28 cellular contexts compared by ENCODE assay signal in the genomic region with DNA sequence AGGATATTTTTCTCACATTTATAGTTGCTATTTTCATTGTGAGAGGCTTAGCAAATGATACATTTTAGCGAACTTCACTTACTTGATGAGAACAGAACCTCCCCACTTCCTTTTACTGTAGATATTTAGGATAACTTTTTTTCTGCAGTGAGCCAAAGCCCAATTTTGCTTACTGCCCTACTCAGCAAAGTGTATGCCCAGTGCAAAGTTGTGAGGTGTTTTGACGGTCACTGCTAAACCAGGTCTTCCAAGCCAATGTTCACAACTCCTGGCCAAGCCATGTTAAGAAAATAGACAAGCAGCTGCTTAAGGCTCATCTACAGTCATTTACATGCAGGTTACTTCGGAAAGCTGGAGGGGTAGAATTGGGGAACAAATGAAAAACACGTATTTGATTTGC.
"Had no signal": no experiment of that assay in that cellular context is flagged by ENCODE, and none has a peak within 500 bp of the region (broad histone marks: within the 10 kb centered on the region; RNA-seq: fewer than 3 reads in every experiment).

No MANE protein-coding gene starts in this region.

- H3K36me3 Mint-ChIP-seq: stimulated activated effector memory CD8-positive, alpha-beta T cell treated with anti-CD3 and anti-CD28 coated beads, Interleukin-12 subunit alpha, Interleukin-12 subunit beta, amount 100 ng/mL, for 72 hours; stimulated activated memory B cell treated with anti-CD40 and anti-IgM and Interleukin-4, amounts not matched to agents 10 μg/mL and 1 μg/mL and 100 μg/mL, for 72 hours; stimulated activated naive B cell treated with anti-CD40 and anti-IgM and Interleukin-4, amounts not matched to agents 10 μg/mL and 1 μg/mL and 100 μg/mL, for 72 hours; type B pancreatic cell had no signal

- DNase-seq: stimulated activated CD4-positive, alpha-beta T cell treated with anti-CD3 and anti-CD28 coated beads, Interleukin-2, amount 100 ng/mL, for 48 hours; stimulated activated CD4-positive, alpha-beta T cell treated with anti-CD3 and anti-CD28 coated beads, Interleukin-4, amount 100 ng/mL, for 1 hour; stimulated activated CD4-positive, alpha-beta T cell treated with anti-CD3 and anti-CD28 coated beads, Interleukin-4, amount 100 ng/mL, for 24 hours; stimulated activated CD4-positive, alpha-beta T cell treated with anti-CD3 and anti-CD28 coated beads, Interleukin-4, amount 100 ng/mL, for 4 hours; stimulated activated CD8-positive, alpha-beta memory T cell treated with anti-CD3 and anti-CD28 coated beads, Interleukin-4, amount 100 ng/mL, for 48 hours; stimulated activated naive B cell treated with anti-CD40 and anti-IgM and Interleukin-4, amounts not matched to agents 10 μg/mL and 1 μg/mL and 100 μg/mL, for 72 hours; stimulated activated naive CD4-positive, alpha-beta T cell; stimulated activated naive CD4-positive, alpha-beta T cell treated with Interleukin-2 at 50 U/mL for 16 hours; stimulated activated naive CD8-positive, alpha-beta T cell treated with anti-CD3 and anti-CD28 coated beads, Interleukin-15, amount 100 ng/mL, for 72 hours; stimulated activated naive CD8-positive, alpha-beta T cell treated with anti-CD3 and anti-CD28 coated beads, Interleukin-15, Interleukin-2, amounts not matched to agents 100 U/mL and 50 U/mL, for 24 hours; stomach; substantia nigra; testis; thyroid gland; tibial artery; transverse colon; trophoblast cell; upper lobe of right lung; uterus had no signal

- H3K27me3 Mint-ChIP-seq: stimulated activated naive B cell treated with anti-CD40 and anti-IgM and Interleukin-4, amounts not matched to agents 10 μg/mL and 1 μg/mL and 100 μg/mL, for 72 hours; stimulated activated naive CD8-positive, alpha-beta T cell treated with anti-CD3 and anti-CD28 coated beads, Interleukin-15, amount 100 ng/mL, for 72 hours; type B pancreatic cell had no signal

- H3K27ac Mint-ChIP-seq: stimulated activated effector memory CD8-positive, alpha-beta T cell treated with anti-CD3 and anti-CD28 coated beads, Interleukin-12 subunit alpha, Interleukin-12 subunit beta, amount 100 ng/mL, for 72 hours; stimulated activated memory B cell treated with anti-CD40 and anti-IgM and Interleukin-4, amounts not matched to agents 10 μg/mL and 1 μg/mL and 100 μg/mL, for 72 hours; stimulated activated naive B cell treated with anti-CD40 and anti-IgM and Interleukin-4, amounts not matched to agents 10 μg/mL and 1 μg/mL and 100 μg/mL, for 72 hours; stimulated activated naive CD8-positive, alpha-beta T cell treated with anti-CD3 and anti-CD28 coated beads, Interleukin-15, amount 100 ng/mL, for 72 hours; stimulated activated naive CD8-positive, alpha-beta T cell treated with anti-CD3 and anti-CD28 coated beads, Interleukin-15, Interleukin-2, amounts not matched to agents 100 ng/mL and 50 ng/mL, for 24 hours; type B pancreatic cell had no signal

- H3K9me3 ChIP-seq: stomach, suprapubic skin, testis, thoracic aorta, thyroid gland, tibial artery, tibial nerve, transverse colon, upper lobe of right lung, uterus, vagina had no signal

- H3K4me1 Mint-ChIP-seq: stimulated activated effector memory CD8-positive, alpha-beta T cell treated with anti-CD3 and anti-CD28 coated beads, Interleukin-12 subunit alpha, Interleukin-12 subunit beta, amount 100 ng/mL, for 72 hours; stimulated activated memory B cell treated with anti-CD40 and anti-IgM and Interleukin-4, amounts not matched to agents 10 μg/mL and 1 μg/mL and 100 μg/mL, for 72 hours; stimulated activated naive B cell treated with anti-CD40 and anti-IgM and Interleukin-4, amounts not matched to agents 10 μg/mL and 1 μg/mL and 100 μg/mL, for 72 hours; stimulated activated naive CD8-positive, alpha-beta T cell treated with anti-CD3 and anti-CD28 coated beads, Interleukin-15, amount 100 ng/mL, for 72 hours had no signal

- H3K27me3 ChIP-seq: stomach, suprapubic skin, testis, thyroid gland, tibial artery, tibial nerve, transverse colon, upper lobe of right lung, uterus, vagina had no signal

- H3K9me3 Mint-ChIP-seq: stimulated activated effector memory CD8-positive, alpha-beta T cell treated with anti-CD3 and anti-CD28 coated beads, Interleukin-12 subunit alpha, Interleukin-12 subunit beta, amount 100 ng/mL, for 72 hours; stimulated activated memory B cell treated with anti-CD40 and anti-IgM and Interleukin-4, amounts not matched to agents 10 μg/mL and 1 μg/mL and 100 μg/mL, for 72 hours; stimulated activated naive B cell treated with anti-CD40 and anti-IgM and Interleukin-4, amounts not matched to agents 10 μg/mL and 1 μg/mL and 100 μg/mL, for 72 hours; stimulated activated naive CD8-positive, alpha-beta T cell treated with anti-CD3 and anti-CD28 coated beads, Interleukin-15, amount 100 ng/mL, for 72 hours; stimulated activated naive CD8-positive, alpha-beta T cell treated with anti-CD3 and anti-CD28 coated beads, Interleukin-15, Interleukin-2, amounts not matched to agents 100 ng/mL and 50 ng/mL, for 24 hours; type B pancreatic cell had no signal

- H3K4me3 ChIP-seq: stomach, suprapubic skin, testis, thoracic aorta, thyroid gland, tibial artery, tibial nerve, transverse colon, upper lobe of right lung, uterus, vagina had no signal

- H3K4me3 Mint-ChIP-seq: stimulated activated effector memory CD8-positive, alpha-beta T cell treated with anti-CD3 and anti-CD28 coated beads, Interleukin-12 subunit alpha, Interleukin-12 subunit beta, amount 100 ng/mL, for 72 hours; stimulated activated memory B cell treated with anti-CD40 and anti-IgM and Interleukin-4, amounts not matched to agents 10 μg/mL and 1 μg/mL and 100 μg/mL, for 72 hours; stimulated activated naive B cell treated with anti-CD40 and anti-IgM and Interleukin-4, amounts not matched to agents 10 μg/mL and 1 μg/mL and 100 μg/mL, for 72 hours; stimulated activated naive CD8-positive, alpha-beta T cell treated with anti-CD3 and anti-CD28 coated beads, Interleukin-15, amount 100 ng/mL, for 72 hours; stimulated activated naive CD8-positive, alpha-beta T cell treated with anti-CD3 and anti-CD28 coated beads, Interleukin-15, Interleukin-2, amounts not matched to agents 100 ng/mL and 50 ng/mL, for 24 hours; type B pancreatic cell had no signal

- H3K4me1 ChIP-seq: stomach, suprapubic skin, testis, thyroid gland, tibial artery, tibial nerve, transverse colon, upper lobe of right lung, uterus, vagina had no signal

- ATAC-seq: stimulated activated effector memory CD8-positive, alpha-beta T cell treated with anti-CD3 and anti-CD28 coated beads, Interleukin-12 subunit alpha, Interleukin-12 subunit beta, amount 100 ng/mL, for 72 hours; stimulated activated memory B cell treated with anti-CD40 and anti-IgM and Interleukin-4, amounts not matched to agents 10 μg/mL and 1 μg/mL and 100 μg/mL, for 72 hours; stimulated activated naive B cell treated with anti-CD40 and anti-IgM and Interleukin-4, amounts not matched to agents 10 μg/mL and 1 μg/mL and 100 μg/mL, for 72 hours; stimulated activated naive CD8-positive, alpha-beta T cell treated with anti-CD3 and anti-CD28 coated beads, Interleukin-15, amount 100 ng/mL, for 72 hours; stimulated activated naive CD8-positive, alpha-beta T cell treated with anti-CD3 and anti-CD28 coated beads, Interleukin-15, Interleukin-2, amounts not matched to agents 100 U/mL and 50 U/mL, for 24 hours; upper lobe of right lung had no signal

- H3K27ac ChIP-seq: stomach, suprapubic skin, testis, thoracic aorta, thyroid gland, tibial artery, tibial nerve, transverse colon, upper lobe of right lung, uterus, vagina had no signal

- FAIRE-seq: urothelium cell line had no signal

- H3K36me3 ChIP-seq: suprapubic skin, thoracic aorta, thyroid gland, tibial artery, transverse colon, upper lobe of right lung, uterus, vagina had no signal
